Comparison of ENCODE assay signal across 32 cellular contexts in genomic region chr5:9955586-9955985, GRCh38.
"Had no signal": no experiment of that assay in that cellular context is flagged by ENCODE, and none has a peak within 500 bp of the region (broad histone marks: within the 10 kb centered on the region; RNA-seq: fewer than 3 reads in every experiment).

No MANE protein-coding gene starts in this region.

- H3K4me3 ChIP-seq: adrenal gland, body of pancreas, breast epithelium had no signal

- H3K36me3 ChIP-seq: adrenal gland, brain microvascular endothelial cell, breast epithelium had no signal

- ATAC-seq: activated CD8-positive, alpha-beta T cell treated with anti-CD3 and anti-CD28 coated beads for 36 hours; activated naive CD4-positive, alpha-beta T cell treated with anti-CD3 and anti-CD28 coated beads, Interleukin-2, amount 50 U/mL, for 72 hours; activated T-cell treated with anti-CD3 and anti-CD28 coated beads, Interleukin-2, amount 50 U/mL, for 4 hours; activated T-cell treated with anti-CD3 and anti-CD28 coated beads, Interleukin-2, amount 50 U/mL, for 72 hours; activated T-helper 17 cell treated with anti-CD3 and anti-CD28 coated beads, Interleukin-2, amount 50 U/mL, for 72 hours; body of pancreas; T-cell; T-helper 17 cell had no signal

- H3K9me3 ChIP-seq: adrenal gland, body of pancreas, breast epithelium had no signal

- DNase-seq: activated B cell treated with CpG ODN at 0.5 μM for 24 hours; activated CD4-positive, alpha-beta memory T cell treated with anti-CD3 and anti-CD28 coated beads for 36 hours; activated CD4-positive, alpha-beta T cell treated with anti-CD3 and anti-CD28 coated beads for 4 hours; activated CD4-positive, alpha-beta T cell treated with anti-CD3 and anti-CD28 coated beads, Interleukin-2, amount 10 ng/mL, durations not matched to agents 24 days and 14 days; activated CD4-positive, alpha-beta T cell treated with anti-CD3 and anti-CD28 coated beads, Interleukin-2, amount 50 U/mL, for 1 hour; activated CD4-positive, alpha-beta T cell treated with anti-CD3 and anti-CD28 coated beads, Interleukin-2, amount 50 U/mL, for 4 hours; activated CD4-positive, CD25-positive, alpha-beta regulatory T cell treated with anti-CD3 and anti-CD28 coated beads, Interleukin-2, amount 50 U/mL, for 72 hours; activated CD8-positive, alpha-beta memory T cell treated with anti-CD3 and anti-CD28 coated beads, Interleukin-2, amount 50 U/mL, for 4 hours; activated CD8-positive, alpha-beta T cell treated with anti-CD3 and anti-CD28 coated beads for 36 hours; activated effector memory CD4-positive, alpha-beta T cell treated with anti-CD3 and anti-CD28 coated beads, Interleukin-2, amount 50 U/mL, for 16 hours; activated gamma-delta T cell treated with Interleukin-2 at 50 U/mL for 16 hours; activated naive CD4-positive, alpha-beta T cell; activated naive CD4-positive, alpha-beta T cell treated with anti-CD3 and anti-CD28 coated beads for 36 hours; activated naive CD4-positive, alpha-beta T cell treated with anti-CD3 and anti-CD28 coated beads, Interleukin-2, amount 50 U/mL, for 16 hours; activated naive CD8-positive, alpha-beta T cell treated with anti-CD3 and anti-CD28 coated beads for 36 hours; activated T-cell treated with anti-CD3 and anti-CD28 coated beads for 4 hours; activated T-cell treated with anti-CD3 and anti-CD28 coated beads, Interleukin-2, amount 50 U/mL, for 1 hour; activated T-cell treated with anti-CD3 and anti-CD28 coated beads, Interleukin-2, amount 50 U/mL, for 4 hours; activated T-cell treated with anti-CD3 and anti-CD28 coated beads, Interleukin-2, amount 50 U/mL, for 72 hours; adrenal gland; amniotic stem cell; aorta; body of pancreas; brain microvascular endothelial cell; central memory CD4-positive, alpha-beta T cell; T-cell; T-helper 17 cell; T1000 had no signal

- H3K27ac ChIP-seq: adrenal gland, body of pancreas, brain microvascular endothelial cell, breast epithelium, VCaP had no signal

- H3K27me3 ChIP-seq: adrenal gland, body of pancreas, brain microvascular endothelial cell, breast epithelium had no signal

- H3K4me1 ChIP-seq: adrenal gland, body of pancreas, breast epithelium had no signal
